ENCODE assay signal across 8 cellular contexts in genomic region chr17:44363613-44364159, GRCh38. TPM values are rescaled to one million over a fixed set of nuclear protein-coding genes. Genes with fewer than 3 reads are reported as not detected.
DNase-seq lines count a peak whose midpoint lies in the region; ATAC-seq and TF ChIP-seq lines count a peak whose summit lies in the region.

FAM171A2 (minus strand) TSS chr17:44363853; CDS start chr17:44363714, 139 bp downstream.

- H3K36me3 Mint-ChIP-seq in dendritic cell treated with granulocyte-macrophage colony-stimulating factor and Interleukin-4, amounts not matched to agents 40 ng/mL and 50 ng/mL, for 4 days (ENCODE audit: low read depth), result no peaks in the 10 kb centered on the region

- peak within 1 kb of the TSS; percentile 88 for H3K4me2 ChIP-seq in BLaER1

- H3K9me3 ChIP-seq in BLaER1 (no peaks in the 10 kb centered on the region), left lung (no peaks in the 10 kb centered on the region)

- H3K9me3 Mint-ChIP-seq in dendritic cell treated with granulocyte-macrophage colony-stimulating factor and Interleukin-4, amounts not matched to agents 40 ng/mL and 50 ng/mL, for 4 days, result no peaks in the 10 kb centered on the region

- H3K27ac Mint-ChIP-seq in dendritic cell treated with granulocyte-macrophage colony-stimulating factor and Interleukin-4, amounts not matched to agents 40 ng/mL and 50 ng/mL, for 4 days, result no peak within 1 kb of the TSS

- H3K4me3 Mint-ChIP-seq in dendritic cell treated with granulocyte-macrophage colony-stimulating factor and Interleukin-4, amounts not matched to agents 40 ng/mL and 50 ng/mL, for 4 days, result peak within 1 kb of the TSS; percentile 76

- peaks cover 83% of the 10 kb centered on the region for H3K27me3 Mint-ChIP-seq in dendritic cell treated with granulocyte-macrophage colony-stimulating factor and Interleukin-4, amounts not matched to agents 40 ng/mL and 50 ng/mL, for 4 days

- peak within 1 kb of the TSS; percentile 91 for H3K9ac ChIP-seq in BLaER1

- H3K4me1 Mint-ChIP-seq in dendritic cell treated with granulocyte-macrophage colony-stimulating factor and Interleukin-4, amounts not matched to agents 40 ng/mL and 50 ng/mL, for 4 days (ENCODE audit: low read depth), result no peaks in the 10 kb centered on the region

- H3K36me3 ChIP-seq in BLaER1 (0 out of 2 replicates have a peak, but pooled peaks cover 6% of the 10 kb centered on the region), left lung (no peaks in the 10 kb centered on the region)

- H4K20me1 ChIP-seq in BLaER1, result peaks cover 37% of the 10 kb centered on the region

- intact Hi-C loops in dendritic cell treated with granulocyte-macrophage colony-stimulating factor and Interleukin-4, amounts not matched to agents 40 ng/mL and 50 ng/mL, for 4 days (cut with micrococcal nuclease), result no loop called here
- intact Hi-C loops in left lung (cut with DNase I), result no loop called here

- H3K27me3 ChIP-seq in BLaER1 (no peaks in the 10 kb centered on the region), left lung (peaks cover 0 to 48% of the 10 kb centered on the region in 2 donors)

- peaks cover 39% of the 10 kb centered on the region for H3K4me1 ChIP-seq in BLaER1
- H3K4me1 ChIP-seq in left lung, result peaks cover 4 to 21% of the 10 kb centered on the region in 2 donors

- peak; percentile 54 for ATAC-seq in GM21825 (IDR thresholded peaks at IDR 0.05; ENCODE audit: unreplicated experiment)
- ATAC-seq in left lung, result peak; percentile 87

- H3K27ac ChIP-seq in BLaER1, result peak within 1 kb of the TSS; percentile 86
- no peak within 1 kb of the TSS for H3K27ac ChIP-seq in left lung

- peak; percentile 78 to 84 for TF ChIP-seq CTCF in left lung (IDR thresholded peaks at IDR 0.05)

- peak within 1 kb of the TSS; percentile 92 for H3K4me3 ChIP-seq in BLaER1
- peak within 1 kb of the TSS; percentile 48 to 57 for H3K4me3 ChIP-seq in left lung

- DNase-seq in NCI-H2196 (lab: John Stamatoyannopoulos, UW; ENCODE audit: unreplicated experiment) (peak; percentile 82), left lung (peak in 1 of 2 donors; percentile 95)
- peak; percentile 71 for DNase-seq in activated CD4-positive, alpha-beta T cell treated with anti-CD3 and anti-CD28 coated beads for 48 hours
- peak; percentile 61 to 63 for DNase-seq in stimulated activated CD4-positive, alpha-beta T cell treated with anti-CD3 and anti-CD28 coated beads, Interleukin-4, amount 100 ng/mL, for 48 hours (ENCODE audit: low read depth in 2 of 2)
- no peak for DNase-seq in NK-92 treated with Interleukin-12 subunit alpha and Interleukin-12 subunit beta, amount 100 ng/mL, for 24 hours (lab: John Stamatoyannopoulos, UW)

RNA-seq across cellular contexts. Expression of gene FAM171A2, which starts in this region (rescaled TPM):
- 1 to 10 TPM; 1.4 to 4.3 TPM for total RNA-seq in left lung
